11 cellular contexts compared by ENCODE assay signal in genomic region chr4:105828074-105828473, GRCh38.
"Had no signal": no experiment of that assay in that cellular context is flagged by ENCODE, and none has a peak within 500 bp of the region (broad histone marks: within the 10 kb centered on the region; RNA-seq: fewer than 3 reads in every experiment).

No MANE protein-coding gene starts in this region.

- H3K4me3 ChIP-seq: GM23248, GM23338, HAP-1 had no signal

- H3K27ac ChIP-seq: GM23248 had no signal

- H3K36me3 ChIP-seq: HAP-1 had no signal

- H3K4me2 ChIP-seq: GM23338 had no signal

- FAIRE-seq: H1, H54 had no signal

- H2AFZ ChIP-seq: GM23248, GM23338 had no signal

- DNase-seq: GM23248, GOT3, H7, H9, HCEC 1CT, HFFc6 had no signal

- H3K4me1 ChIP-seq: HAP-1 had no signal

- H3K9ac ChIP-seq: GM23248 had no signal

- ATAC-seq: GM23338, HCT116 had no signal

- H3K9me3 ChIP-seq: HAP-1 had no signal
